Comparison of ENCODE assay signal across 16 cellular contexts in the genomic region with DNA sequence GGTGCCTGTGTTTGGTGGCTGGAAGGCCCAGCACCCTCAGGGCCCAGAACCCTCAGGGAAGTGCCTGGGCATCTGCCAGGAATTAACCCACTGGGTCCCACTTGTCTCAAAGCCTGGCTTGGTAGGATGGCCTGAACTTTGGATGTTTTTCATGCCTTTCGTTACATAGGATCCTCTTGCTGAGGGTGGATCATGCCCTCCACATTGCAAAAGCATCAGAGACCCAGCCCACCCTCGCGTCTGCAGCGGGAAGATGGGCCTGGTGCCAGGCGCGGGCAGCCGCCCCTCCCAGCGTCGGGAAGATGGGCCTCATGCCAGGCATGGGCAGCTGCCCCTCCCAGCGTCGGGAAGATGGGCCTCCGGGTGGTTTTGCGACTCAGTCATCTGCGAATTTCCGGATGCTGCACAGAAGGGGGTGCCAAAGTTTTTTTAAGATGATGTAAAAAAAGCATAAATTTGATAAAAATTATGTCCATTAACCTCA. TPM values are rescaled to one million over a fixed set of nuclear protein-coding genes. Genes with fewer than 3 reads are reported as not detected.
A peak's percentile ranks its signal among the peaks of the same experiment; 100 is the strongest.
DNase-seq lines count a peak whose midpoint lies in the region; ATAC-seq and TF ChIP-seq lines count a peak whose summit lies in the region.
"Had no signal": no experiment of that assay in that cellular context is flagged by ENCODE, and none has a peak within 500 bp of the region (broad histone marks: within the 10 kb centered on the region; RNA-seq: fewer than 3 reads in every experiment).

No MANE protein-coding gene starts in this region.

- intact Hi-C loops in body of pancreas (cut with DNase I), result loop anchor here (5.0 kb wide), 1 partner anchor 462 kb away; no protein-coding TSS in a partner anchor

- no peak overlapping the region for H3K9ac ChIP-seq in mesenchymal stem cell (ENCODE audit: low read length)

- H3K27ac ChIP-seq in RWPE2 (ENCODE audit: poor library complexity, severe bottlenecking) (no peak overlapping the region), mesenchymal stem cell (ENCODE audit: low read length, poor library complexity, severe bottlenecking) (peak overlapping the region; percentile 67), body of pancreas (no peak overlapping the region)
- H3K27ac ChIP-seq: neutrophil had no signal

- H4K91ac ChIP-seq in mesenchymal stem cell (ENCODE audit: low read length), result no peak overlapping the region

- ATAC-seq in RWPE2 (ENCODE audit: low read depth) (no peak), GM21723 (IDR thresholded peaks at IDR 0.05; ENCODE audit: unreplicated experiment) (no peak), body of pancreas (no peak)
- ATAC-seq in activated CD8-positive, alpha-beta T cell treated with anti-CD3 and anti-CD28 coated beads, Interleukin-2, amount 10 ng/mL, durations not matched to agents 7 days and 5 days, result no peak
- ATAC-seq: activated naive CD8-positive, alpha-beta T cell treated with anti-CD3 and anti-CD28 coated beads, Interleukin-2, amount 50 U/mL, for 24 hours had no signal

- no peak overlapping the region for H2AK5ac ChIP-seq in mesenchymal stem cell (ENCODE audit: low read length, severe bottlenecking)

- no peak overlapping the region for H2BK12ac ChIP-seq in mesenchymal stem cell (ENCODE audit: low read length in 2 of 2)

- no peaks in the 10 kb centered on the region for H3K4me1 Mint-ChIP-seq in activated CD8-positive, alpha-beta T cell treated with anti-CD3 and anti-CD28 coated beads, Interleukin-2, amount 10 ng/mL, durations not matched to agents 7 days and 5 days (ENCODE audit: low read depth)
- H3K4me1 Mint-ChIP-seq: activated CD4-positive, alpha-beta T cell treated with anti-CD3 and anti-CD28 coated beads, Interleukin-2, amount 10 ng/mL, durations not matched to agents 24 days and 14 days; activated naive CD8-positive, alpha-beta T cell treated with anti-CD3 and anti-CD28 coated beads, Interleukin-2, amount 50 U/mL, for 24 hours had no signal

- in situ Hi-C loops in Caki2 (cut with HindIII; ENCODE audit: low pct_unique_long_range_greater_than_20kb, low sequenced_read_pairs), result no loop called here

- CTCF ChIA-PET in activated CD8-positive, alpha-beta T cell treated with anti-CD3 and anti-CD28 coated beads, Interleukin-2, amount 10 ng/mL, durations not matched to agents 7 days and 5 days (lab: Charles Lee), result no interaction called here

- no peak for TF ChIP-seq POLR2A in body of pancreas (IDR thresholded peaks at IDR 0.05)

- DNase-seq in Caki2 (ENCODE audit: low read depth) (peak; percentile 38), LHCN-M2 (ENCODE audit: low read depth) (peak; percentile 32), RWPE2 (ENCODE audit: low spot score) (peak; percentile 38), mesenchymal stem cell (no peak), body of pancreas (no peak), germinal center (ENCODE audit: low spot score) (no peak)
- DNase-seq in activated CD8-positive, alpha-beta T cell treated with anti-CD3 and anti-CD28 coated beads, Interleukin-2, amount 10 ng/mL, durations not matched to agents 7 days and 5 days, result no peak
- DNase-seq: activated CD4-positive, alpha-beta T cell treated with anti-CD3 and anti-CD28 coated beads, Interleukin-2, amount 10 ng/mL, durations not matched to agents 24 days and 14 days; activated naive CD8-positive, alpha-beta T cell treated with anti-CD3 and anti-CD28 coated beads, Interleukin-2, amount 50 U/mL, for 24 hours; DND-41; glutamatergic neuron; small intestine; T-helper 9 cell had no signal

- H3K4me3 Mint-ChIP-seq in activated CD8-positive, alpha-beta T cell treated with anti-CD3 and anti-CD28 coated beads, Interleukin-2, amount 10 ng/mL, durations not matched to agents 7 days and 5 days, result no peak overlapping the region
- H3K4me3 Mint-ChIP-seq: activated CD4-positive, alpha-beta T cell treated with anti-CD3 and anti-CD28 coated beads, Interleukin-2, amount 10 ng/mL, durations not matched to agents 24 days and 14 days; activated naive CD8-positive, alpha-beta T cell treated with anti-CD3 and anti-CD28 coated beads, Interleukin-2, amount 50 U/mL, for 24 hours; stimulated activated naive CD8-positive, alpha-beta T cell treated with anti-CD3 and anti-CD28 coated beads, Interleukin-15, Interleukin-2, amounts not matched to agents 100 ng/mL and 50 ng/mL, for 24 hours had no signal

- H3K4me1 ChIP-seq in RWPE2 (ENCODE audit: insufficient read depth, poor library complexity, severe bottlenecking) (no peaks in the 10 kb centered on the region), mesenchymal stem cell (ENCODE audit: control insufficient read depth, insufficient read depth, low read depth, low read length) (peaks cover 44% of the 10 kb centered on the region), body of pancreas (no peaks in the 10 kb centered on the region)

- H3K23ac ChIP-seq in mesenchymal stem cell (ENCODE audit: low read length in 2 of 2), result no peak overlapping the region

- H3K4me3 ChIP-seq in RWPE2 (ENCODE audit: severe bottlenecking) (no peak overlapping the region), mesenchymal stem cell (ENCODE audit: insufficient read depth in 1 of 2, low read depth in 1 of 2, low read length in 2 of 2) (no peak overlapping the region), body of pancreas (no peak overlapping the region)

- H3K4me2 ChIP-seq in mesenchymal stem cell (ENCODE audit: low read length, poor library complexity, severe bottlenecking), result no peak overlapping the region

- TF ChIP-seq CTCF in RWPE2 (IDR thresholded peaks at IDR 0.05; ENCODE audit: poor library complexity, severe bottlenecking), result no peak
- TF ChIP-seq CTCF in body of pancreas (IDR thresholded peaks at IDR 0.05), result no peak

- WGBS in mesenchymal stem cell, result 97% methylated on average over 10 of the region's 15 CpGs
- 46 to 85% methylated on average over 8 to 15 of the region's 15 CpGs for WGBS in body of pancreas, 2 donors

- no peak overlapping the region for H3K14ac ChIP-seq in mesenchymal stem cell (ENCODE audit: low read length in 2 of 2)

- H2BK15ac ChIP-seq in mesenchymal stem cell (ENCODE audit: low read depth, poor library complexity, severe bottlenecking), result no peak overlapping the region

- H3K9me3 ChIP-seq in RWPE2 (ENCODE audit: severe bottlenecking), result no peaks in the 10 kb centered on the region
- no peaks in the 10 kb centered on the region for H3K9me3 ChIP-seq in mesenchymal stem cell (ENCODE audit: control insufficient read depth, low read length)
- H3K9me3 ChIP-seq in body of pancreas, result no peaks in the 10 kb centered on the region
- H3K9me3 ChIP-seq: neutrophil had no signal

- H2BK120ac ChIP-seq in mesenchymal stem cell (ENCODE audit: low read depth, low read length), result no peak overlapping the region

- no peaks in the 10 kb centered on the region for H3K27me3 ChIP-seq in RWPE2 (ENCODE audit: insufficient read depth, poor library complexity, severe bottlenecking)
- H3K27me3 ChIP-seq in mesenchymal stem cell (ENCODE audit: control insufficient read depth in 1 of 2, insufficient read depth in 1 of 2, low read length in 2 of 2), result no peaks in the 10 kb centered on the region
- H3K27me3 ChIP-seq in body of pancreas, result no peaks in the 10 kb centered on the region
- H3K27me3 ChIP-seq: neutrophil had no signal

- H3K9me3 Mint-ChIP-seq in activated CD8-positive, alpha-beta T cell treated with anti-CD3 and anti-CD28 coated beads, Interleukin-2, amount 10 ng/mL, durations not matched to agents 7 days and 5 days (ENCODE audit: insufficient read depth), result no peaks in the 10 kb centered on the region
- H3K9me3 Mint-ChIP-seq: activated CD4-positive, alpha-beta T cell treated with anti-CD3 and anti-CD28 coated beads, Interleukin-2, amount 10 ng/mL, durations not matched to agents 24 days and 14 days; activated naive CD8-positive, alpha-beta T cell treated with anti-CD3 and anti-CD28 coated beads, Interleukin-2, amount 50 U/mL, for 24 hours; stimulated activated naive CD8-positive, alpha-beta T cell treated with anti-CD3 and anti-CD28 coated beads, Interleukin-15, Interleukin-2, amounts not matched to agents 100 ng/mL and 50 ng/mL, for 24 hours had no signal

- H3K18ac ChIP-seq in mesenchymal stem cell (ENCODE audit: low read depth in 1 of 2, low read length in 2 of 2), result no peak overlapping the region

- no peak overlapping the region for H4K8ac ChIP-seq in mesenchymal stem cell (ENCODE audit: low read length)

- H2BK5ac ChIP-seq in mesenchymal stem cell (ENCODE audit: low read depth, low read length, poor library complexity, severe bottlenecking), result no peak overlapping the region

- peaks cover 20% of the 10 kb centered on the region for H3K79me1 ChIP-seq in mesenchymal stem cell (replicated peaks; ENCODE audit: low read length, poor library complexity, severe bottlenecking)

- no peak overlapping the region for H2AFZ ChIP-seq in mesenchymal stem cell (ENCODE audit: low read depth, low read length)

- H3K36me3 ChIP-seq in RWPE2 (ENCODE audit: low read depth), result peaks cover 55% of the 10 kb centered on the region
- peaks cover 46 to 68% of the 10 kb centered on the region in 2 experiments for H3K36me3 ChIP-seq in mesenchymal stem cell (ENCODE audit: control insufficient read depth in 1 of 2, insufficient read depth in 2 of 2, low read depth in 1 of 2, low read length in 2 of 2)
- H3K36me3 ChIP-seq in body of pancreas (replicated peaks in 1 of 2; ENCODE audit: insufficient read depth in 1 of 2, low read depth in 2 of 2), result peaks cover 0 to 3% of the 10 kb centered on the region in 2 donors

- POLR2A ChIA-PET in activated CD8-positive, alpha-beta T cell treated with anti-CD3 and anti-CD28 coated beads, Interleukin-2, amount 10 ng/mL, durations not matched to agents 7 days and 5 days (lab: Charles Lee), result no interaction called here

- no peak overlapping the region for H3K4ac ChIP-seq in mesenchymal stem cell (ENCODE audit: low read depth in 1 of 2, low read length in 2 of 2)

- H3K36me3 Mint-ChIP-seq in activated CD8-positive, alpha-beta T cell treated with anti-CD3 and anti-CD28 coated beads, Interleukin-2, amount 10 ng/mL, durations not matched to agents 7 days and 5 days (ENCODE audit: low read depth), result peaks cover 26% of the 10 kb centered on the region

- H3K27me3 Mint-ChIP-seq in activated CD8-positive, alpha-beta T cell treated with anti-CD3 and anti-CD28 coated beads, Interleukin-2, amount 10 ng/mL, durations not matched to agents 7 days and 5 days (ENCODE audit: low read depth), result no peaks in the 10 kb centered on the region
- H3K27me3 Mint-ChIP-seq: activated CD4-positive, alpha-beta T cell treated with anti-CD3 and anti-CD28 coated beads, Interleukin-2, amount 10 ng/mL, durations not matched to agents 24 days and 14 days; activated naive CD8-positive, alpha-beta T cell treated with anti-CD3 and anti-CD28 coated beads, Interleukin-2, amount 50 U/mL, for 24 hours; stimulated activated naive CD8-positive, alpha-beta T cell treated with anti-CD3 and anti-CD28 coated beads, Interleukin-15, Interleukin-2, amounts not matched to agents 100 ng/mL and 50 ng/mL, for 24 hours had no signal

- no peak overlapping the region for H3K27ac Mint-ChIP-seq in activated CD8-positive, alpha-beta T cell treated with anti-CD3 and anti-CD28 coated beads, Interleukin-2, amount 10 ng/mL, durations not matched to agents 7 days and 5 days
- H3K27ac Mint-ChIP-seq: activated CD4-positive, alpha-beta T cell treated with anti-CD3 and anti-CD28 coated beads, Interleukin-2, amount 10 ng/mL, durations not matched to agents 24 days and 14 days; activated naive CD8-positive, alpha-beta T cell treated with anti-CD3 and anti-CD28 coated beads, Interleukin-2, amount 50 U/mL, for 24 hours; stimulated activated naive CD8-positive, alpha-beta T cell treated with anti-CD3 and anti-CD28 coated beads, Interleukin-15, Interleukin-2, amounts not matched to agents 100 ng/mL and 50 ng/mL, for 24 hours had no signal

RNA-seq across cellular contexts. Expression of gene PRKAR1B, which starts 51.9 kb away (rescaled TPM):
- total RNA-seq in Caki2 (2014; rRNA removed; shearing (Covaris generic); ENCODE audit: low replicate concordance), result 35.3 and 68.0 TPM in 2 replicates
- total RNA-seq in LHCN-M2 (2014; rRNA removed), result 21.0 and 23.0 TPM in 2 replicates
- 33.2 TPM for polyA plus RNA-seq in LHCN-M2 (2012)
- polyA plus RNA-seq in mesenchymal stem cell (2013, experiment 1 of 2), result 5.7 TPM
- 5.0 TPM for polyA plus RNA-seq in mesenchymal stem cell (2013, experiment 2 of 2)
- total RNA-seq in body of pancreas, result 1 to 10 TPM; 2.0 to 3.4 TPM
- 10 to 100 TPM; 56.5 to 58.2 TPM for total RNA-seq in activated CD8-positive, alpha-beta T cell treated with anti-CD3 and anti-CD28 coated beads, Interleukin-2, amount 10 ng/mL, durations not matched to agents 7 days and 5 days

RNA-seq across cellular contexts. Expression of gene DNAAF5, which starts 52.5 kb away (rescaled TPM):
- total RNA-seq in Caki2 (2014; rRNA removed; shearing (Covaris generic); ENCODE audit: low replicate concordance), result 53.8 and 77.4 TPM in 2 replicates
- 55.9 and 68.0 TPM in 2 replicates for total RNA-seq in LHCN-M2 (2014; rRNA removed)
- polyA plus RNA-seq in LHCN-M2 (2012), result 26.4 TPM
- polyA plus RNA-seq in mesenchymal stem cell (2013, experiment 1 of 2), result 20.2 TPM
- 15.3 TPM for polyA plus RNA-seq in mesenchymal stem cell (2013, experiment 2 of 2)
- 10 to 100 TPM; 17.9 to 46.5 TPM for total RNA-seq in body of pancreas
- total RNA-seq in activated CD8-positive, alpha-beta T cell treated with anti-CD3 and anti-CD28 coated beads, Interleukin-2, amount 10 ng/mL, durations not matched to agents 7 days and 5 days, result 10 to 100 TPM; 25.5 to 27.0 TPM

RNA-seq across cellular contexts. Expression of gene SUN1, which starts 53.3 kb away (rescaled TPM):
- 111 and 198 TPM in 2 replicates for total RNA-seq in Caki2 (2014; rRNA removed; shearing (Covaris generic); ENCODE audit: low replicate concordance)
- total RNA-seq in LHCN-M2 (2014; rRNA removed), result 144 and 166 TPM in 2 replicates
- 93.9 TPM for polyA plus RNA-seq in LHCN-M2 (2012)
- 67.0 TPM for polyA plus RNA-seq in mesenchymal stem cell (2013, experiment 1 of 2)
- polyA plus RNA-seq in mesenchymal stem cell (2013, experiment 2 of 2), result 68.6 TPM
- 100 to 1,000 TPM in 1 of 2 donors, 10 to 100 TPM in 1; 75.8 to 122 TPM for total RNA-seq in body of pancreas
- total RNA-seq in activated CD8-positive, alpha-beta T cell treated with anti-CD3 and anti-CD28 coated beads, Interleukin-2, amount 10 ng/mL, durations not matched to agents 7 days and 5 days, result 10 to 100 TPM; 38.4 to 39.7 TPM

Comparison
In these comparisons a context has a peak if more than half of its experiments do, and no peak if none do; other contexts are left out.
1. DNase-seq: peak in Caki2 (single experiment), LHCN-M2 (single experiment) and RWPE2 (single experiment); none in mesenchymal stem cell (single experiment), body of pancreas (0 of 4), activated CD8-positive, alpha-beta T cell treated with anti-CD3 and anti-CD28 coated beads, Interleukin-2, amount 10 ng/mL, durations not matched to agents 7 days and 5 days (single experiment) and germinal center (single experiment).